ENCODE assay signal across 33 cellular contexts in the genomic region with DNA sequence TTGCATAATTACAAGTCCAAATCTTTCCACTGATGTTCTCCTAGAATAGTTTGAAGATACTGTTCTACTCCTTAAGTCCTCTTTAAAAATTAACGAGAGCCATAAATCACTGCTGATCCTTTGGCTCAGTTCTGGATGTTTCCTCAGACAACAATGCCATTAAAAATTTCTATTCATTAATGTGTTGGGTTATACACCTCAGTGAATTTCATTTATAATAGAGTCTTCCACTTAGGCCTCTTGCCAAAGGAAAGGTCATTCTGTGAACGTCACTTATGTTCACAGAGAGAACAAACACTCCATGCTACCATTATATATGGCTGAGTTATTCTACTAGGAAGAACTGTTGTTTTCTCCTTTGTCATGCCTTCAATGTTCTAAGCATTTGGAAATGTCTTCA.
A peak's percentile ranks its signal among the peaks of the same experiment; 100 is the strongest.
DNase-seq lines count a peak whose midpoint lies in the region; FAIRE-seq and TF ChIP-seq lines count a peak whose summit lies in the region.
"Had no signal": no experiment of that assay in that cellular context is flagged by ENCODE, and none has a peak within 500 bp of the region (broad histone marks: within the 10 kb centered on the region; RNA-seq: fewer than 3 reads in every experiment).

No MANE protein-coding gene starts in this region.

- peaks cover 0 to 1% of the 10 kb centered on the region in 2 donors for H3K27me3 Mint-ChIP-seq in CD4-positive, alpha-beta memory T cell
- H3K27me3 Mint-ChIP-seq: activated CD8-positive, alpha-beta memory T cell treated with anti-CD3 and anti-CD28 coated beads, Interleukin-2, amount 10 ng/mL, durations not matched to agents 7 days and 5 days; activated naive CD8-positive, alpha-beta T cell treated with anti-CD3 and anti-CD28 coated beads, Interleukin-2, amount 50 U/mL, for 24 hours; naive B cell; stimulated activated memory B cell treated with anti-CD40 and anti-IgM and Interleukin-4, amounts not matched to agents 10 μg/mL and 1 μg/mL and 100 μg/mL, for 72 hours had no signal

- no peak overlapping the region for H3K27ac ChIP-seq in CD4-positive, alpha-beta memory T cell (ENCODE audit: low read depth, low read length)
- no peak overlapping the region for H3K27ac ChIP-seq in small intestine (ENCODE audit: low read depth in 1 of 2, low read length in 1 of 2)
- H3K27ac ChIP-seq: cardiac muscle cell, colonic mucosa, GM23248, neutrophil, prostate gland, transverse colon had no signal

- no peak for TF ChIP-seq CTCF in epithelial cell of proximal tubule (conservative IDR thresholded peaks at IDR 0.05; ENCODE audit: low read depth, low read length)

- H3K27ac Mint-ChIP-seq in CD4-positive, alpha-beta memory T cell = no peak overlapping the region
- H3K27ac Mint-ChIP-seq: activated CD8-positive, alpha-beta memory T cell treated with anti-CD3 and anti-CD28 coated beads, Interleukin-2, amount 10 ng/mL, durations not matched to agents 7 days and 5 days; activated naive CD8-positive, alpha-beta T cell treated with anti-CD3 and anti-CD28 coated beads, Interleukin-2, amount 50 U/mL, for 24 hours; activated T-cell treated with anti-CD3 and anti-CD28 coated beads, Interleukin-2, amount 50 U/mL, for 72 hours; CD8-positive, alpha-beta T cell; mesothelial cell of epicardium; naive B cell; stimulated activated memory B cell treated with anti-CD40 and anti-IgM and Interleukin-4, amounts not matched to agents 10 μg/mL and 1 μg/mL and 100 μg/mL, for 72 hours had no signal

- no peak overlapping the region for H3K4me3 Mint-ChIP-seq in CD4-positive, alpha-beta memory T cell
- H3K4me3 Mint-ChIP-seq: activated CD8-positive, alpha-beta memory T cell treated with anti-CD3 and anti-CD28 coated beads, Interleukin-2, amount 10 ng/mL, durations not matched to agents 7 days and 5 days; activated naive CD8-positive, alpha-beta T cell treated with anti-CD3 and anti-CD28 coated beads, Interleukin-2, amount 50 U/mL, for 24 hours; activated T-cell treated with anti-CD3 and anti-CD28 coated beads, Interleukin-2, amount 50 U/mL, for 72 hours; CD8-positive, alpha-beta T cell; mesothelial cell of epicardium; naive B cell; stimulated activated memory B cell treated with anti-CD40 and anti-IgM and Interleukin-4, amounts not matched to agents 10 μg/mL and 1 μg/mL and 100 μg/mL, for 72 hours had no signal

- CTCF ChIA-PET in CD4-positive, alpha-beta memory T cell (lab: Charles Lee; ENCODE audit: partially characterized antibody) = no interaction called here

- no peaks in the 10 kb centered on the region for H3K36me3 ChIP-seq in CD4-positive, alpha-beta memory T cell (ENCODE audit: insufficient read depth, low read length)
- no peaks in the 10 kb centered on the region for H3K36me3 ChIP-seq in small intestine (ENCODE audit: control insufficient read depth in 2 of 2, insufficient read depth in 2 of 2, low read length in 2 of 2)
- H3K36me3 ChIP-seq: cardiac muscle cell, colonic mucosa, neutrophil, prostate gland, transverse colon had no signal

- peak; percentile 75 for DNase-seq in DMS153 treated with DMSO at 0.1 percent for 48 hours (lab: John Stamatoyannopoulos, UW; ENCODE audit: unreplicated experiment)
- peak; percentile 73 for DNase-seq in NCI-H1092 treated with DMSO at 0.1 percent for 48 hours (lab: John Stamatoyannopoulos, UW)
- DNase-seq in NCI-H510A (lab: John Stamatoyannopoulos, UW) = peak; percentile 73
- DNase-seq in epithelial cell of proximal tubule (ENCODE audit: low read depth) = peak; percentile 82
- no peak for DNase-seq in NCI-H1930 (lab: John Stamatoyannopoulos, UW)
- no peak for DNase-seq in CD4-positive, alpha-beta memory T cell
- no peak for DNase-seq in small intestine
- DNase-seq in activated T-cell treated with anti-CD3 and anti-CD28 coated beads, Interleukin-2, amount 50 U/mL, for 1 hour = no peak
- DNase-seq: activated CD4-positive, alpha-beta T cell treated with anti-CD3 and anti-CD28 coated beads, Interleukin-2, amount 50 U/mL, for 4 hours; activated CD8-positive, alpha-beta memory T cell treated with anti-CD3 and anti-CD28 coated beads, Interleukin-2, amount 10 ng/mL, durations not matched to agents 7 days and 5 days; activated naive CD4-positive, alpha-beta T cell; activated naive CD8-positive, alpha-beta T cell treated with anti-CD3 and anti-CD28 coated beads, Interleukin-2, amount 50 U/mL, for 24 hours; activated T-cell treated with anti-CD3 and anti-CD28 coated beads, Interleukin-2, amount 50 U/mL, for 72 hours; CD8-positive, alpha-beta T cell; colonic mucosa; effector memory CD4-positive, alpha-beta T cell; GDM1; glutamatergic neuron; GM23248; Karpas-422; left ventricle myocardium superior; naive B cell; NCI-H1694 treated with DMSO at 0.1 percent for 48 hours; stimulated activated CD4-positive, alpha-beta T cell treated with anti-CD3 and anti-CD28 coated beads, Interleukin-4, amount 100 ng/mL, for 4 hours; T-helper 2 cell; transverse colon had no signal

- no peaks in the 10 kb centered on the region for H3K9me3 Mint-ChIP-seq in CD4-positive, alpha-beta memory T cell
- H3K9me3 Mint-ChIP-seq: CD8-positive, alpha-beta T cell; mesothelial cell of epicardium; stimulated activated memory B cell treated with anti-CD40 and anti-IgM and Interleukin-4, amounts not matched to agents 10 μg/mL and 1 μg/mL and 100 μg/mL, for 72 hours had no signal

- H3K4me1 ChIP-seq in CD4-positive, alpha-beta memory T cell (ENCODE audit: insufficient read depth, low read length) = no peaks in the 10 kb centered on the region
- no peaks in the 10 kb centered on the region for H3K4me1 ChIP-seq in small intestine (ENCODE audit: control insufficient read depth in 2 of 2, insufficient read depth in 1 of 2, low read depth in 1 of 2, low read length in 1 of 2)
- H3K4me1 ChIP-seq: colonic mucosa, prostate gland, transverse colon had no signal

- POLR2A ChIA-PET in CD4-positive, alpha-beta memory T cell (lab: Charles Lee; ENCODE audit: partially characterized antibody) = no interaction called here

- H3K4me3 ChIP-seq in epithelial cell of proximal tubule (ENCODE audit: low read depth, low read length) (no peak overlapping the region), small intestine (ENCODE audit: low read depth in 1 of 2, low read length in 2 of 2) (no peak overlapping the region)
- H3K4me3 ChIP-seq in CD4-positive, alpha-beta memory T cell (ENCODE audit: low read length in 2 of 2) = no peak overlapping the region
- H3K4me3 ChIP-seq: cardiac muscle cell, colonic mucosa, GM23248, prostate gland, transverse colon had no signal

- FAIRE-seq in small intestine (lab: Jason Lieb, UNC) = no peak
- FAIRE-seq: astrocyte, HepG2 had no signal

- H3K4me1 Mint-ChIP-seq in CD4-positive, alpha-beta memory T cell = no peaks in the 10 kb centered on the region
- H3K4me1 Mint-ChIP-seq: activated CD8-positive, alpha-beta memory T cell treated with anti-CD3 and anti-CD28 coated beads, Interleukin-2, amount 10 ng/mL, durations not matched to agents 7 days and 5 days; activated naive CD8-positive, alpha-beta T cell treated with anti-CD3 and anti-CD28 coated beads, Interleukin-2, amount 50 U/mL, for 24 hours; mesothelial cell of epicardium; naive B cell; stimulated activated memory B cell treated with anti-CD40 and anti-IgM and Interleukin-4, amounts not matched to agents 10 μg/mL and 1 μg/mL and 100 μg/mL, for 72 hours had no signal

- H3K36me3 Mint-ChIP-seq in CD4-positive, alpha-beta memory T cell = no peaks in the 10 kb centered on the region
- H3K36me3 Mint-ChIP-seq: activated CD8-positive, alpha-beta memory T cell treated with anti-CD3 and anti-CD28 coated beads, Interleukin-2, amount 10 ng/mL, durations not matched to agents 7 days and 5 days; CD8-positive, alpha-beta T cell; mesothelial cell of epicardium; naive B cell; stimulated activated memory B cell treated with anti-CD40 and anti-IgM and Interleukin-4, amounts not matched to agents 10 μg/mL and 1 μg/mL and 100 μg/mL, for 72 hours had no signal

- no peaks in the 10 kb centered on the region for H3K27me3 ChIP-seq in CD4-positive, alpha-beta memory T cell (ENCODE audit: insufficient read depth, low read length)
- H3K27me3 ChIP-seq in small intestine (ENCODE audit: control insufficient read depth in 2 of 2, insufficient read depth in 2 of 2, low read length in 2 of 2) = no peaks in the 10 kb centered on the region
- H3K27me3 ChIP-seq: cardiac muscle cell, colonic mucosa, neutrophil, transverse colon had no signal

- intact Hi-C loops in CD4-positive, alpha-beta memory T cell (cut with micrococcal nuclease) = no loop called here

- H3K9me3 ChIP-seq in CD4-positive, alpha-beta memory T cell (ENCODE audit: control insufficient read depth in 1 of 2, low read length in 2 of 2) = no peaks in the 10 kb centered on the region
- no peaks in the 10 kb centered on the region for H3K9me3 ChIP-seq in small intestine (ENCODE audit: control insufficient read depth, low read depth)
- H3K9me3 ChIP-seq: colonic mucosa, neutrophil, prostate gland, transverse colon had no signal

- 52 to 68% (median 54%) methylated on average over 2 of the region's 2 CpGs for WGBS in small intestine, 3 donors

Comparison
In these comparisons a context has a peak if more than half of its experiments do, and no peak if none do; other contexts are left out.
1. DNase-seq: peak in DMS153 treated with DMSO at 0.1 percent for 48 hours (single experiment), NCI-H1092 treated with DMSO at 0.1 percent for 48 hours (single experiment), NCI-H510A (single experiment) and epithelial cell of proximal tubule (single experiment); none in NCI-H1930 (0 of 2), CD4-positive, alpha-beta memory T cell (0 of 5), small intestine (single experiment) and activated T-cell treated with anti-CD3 and anti-CD28 coated beads, Interleukin-2, amount 50 U/mL, for 1 hour (single experiment).